ENCODE assay signal across 29 cellular contexts in the genomic region with DNA sequence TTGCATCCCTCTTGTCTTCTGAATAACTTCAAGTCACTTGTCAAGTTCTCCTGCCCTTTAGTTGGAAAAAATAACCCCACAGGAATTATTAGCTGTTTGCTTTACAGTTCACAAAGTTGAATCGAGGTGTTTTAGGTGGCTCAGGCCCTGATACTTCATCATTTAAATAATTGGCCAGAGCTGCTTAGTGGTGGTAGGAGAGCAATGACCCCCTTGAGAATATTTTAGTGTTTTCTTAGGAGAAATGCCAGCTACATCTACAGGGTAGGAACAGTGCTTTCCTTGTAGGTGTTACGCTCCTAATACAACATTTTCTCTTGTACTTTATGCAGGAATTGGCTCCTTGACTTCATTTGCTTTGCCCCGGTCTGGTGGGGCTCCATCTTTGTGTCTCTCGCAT.
A peak's percentile ranks its signal among the peaks of the same experiment; 100 is the strongest.
DNase-seq lines count a peak whose midpoint lies in the region; ATAC-seq and TF ChIP-seq lines count a peak whose summit lies in the region.
"Had no signal": no experiment of that assay in that cellular context is flagged by ENCODE, and none has a peak within 500 bp of the region (broad histone marks: within the 10 kb centered on the region; RNA-seq: fewer than 3 reads in every experiment).

No MANE protein-coding gene starts in this region.

- no peaks in the 10 kb centered on the region for H3K27me3 Mint-ChIP-seq in brain
- H3K27me3 Mint-ChIP-seq: progenitor cell of endocrine pancreas had no signal

- peaks cover 0 to 12% (median 5%) of the 10 kb centered on the region in 5 experiments for H3K9me3 Mint-ChIP-seq in brain
- peaks cover 3% of the 10 kb centered on the region for H3K9me3 Mint-ChIP-seq in stimulated activated effector memory CD8-positive, alpha-beta T cell treated with anti-CD3 and anti-CD28 coated beads, Interleukin-12 subunit alpha, Interleukin-12 subunit beta, amount 100 ng/mL, for 72 hours
- H3K9me3 Mint-ChIP-seq: immature natural killer cell had no signal

- peaks cover 76% of the 10 kb centered on the region for H3K36me3 Mint-ChIP-seq in brain
- no peaks in the 10 kb centered on the region for H3K36me3 Mint-ChIP-seq in stimulated activated effector memory CD8-positive, alpha-beta T cell treated with anti-CD3 and anti-CD28 coated beads, Interleukin-12 subunit alpha, Interleukin-12 subunit beta, amount 100 ng/mL, for 72 hours

- peak overlapping the region; percentile 29; the same call in 1 of the 2 replicates for H3K9ac ChIP-seq in HUES48 (ENCODE audit: low read depth, low read length)
- H3K9ac ChIP-seq in iPS-20b (ENCODE audit: low read depth, low read length): peak overlapping the region; percentile 71
- H3K9ac ChIP-seq in subcutaneous abdominal adipose tissue (ENCODE audit: low read length in 5 of 5): no peak overlapping the region
- H3K9ac ChIP-seq: SK-N-SH had no signal

- H3K27ac ChIP-seq in HUES48 (ENCODE audit: low read depth, low read length) (peak overlapping the region; percentile 95), iPS-20b (ENCODE audit: low read length) (peak overlapping the region; percentile 77), subcutaneous abdominal adipose tissue (ENCODE audit: low read depth, low read length) (peak overlapping the region; percentile 34)
- H3K27ac ChIP-seq: colonic mucosa, neutrophil, transverse colon had no signal

- H3K27ac Mint-ChIP-seq in brain: peak overlapping the region in 4 of 5 experiments; percentile 39 to 90 (median 86)
- no peak overlapping the region for H3K27ac Mint-ChIP-seq in stimulated activated effector memory CD8-positive, alpha-beta T cell treated with anti-CD3 and anti-CD28 coated beads, Interleukin-12 subunit alpha, Interleukin-12 subunit beta, amount 100 ng/mL, for 72 hours
- H3K27ac Mint-ChIP-seq: effector memory CD8-positive, alpha-beta T cell; immature natural killer cell; progenitor cell of endocrine pancreas had no signal

- DNase-seq in superior temporal gyrus (ENCODE audit: extremely low spot score) (no peak), NCI-H345 (lab: John Stamatoyannopoulos, UW) (no peak)
- no peak for DNase-seq in stimulated activated effector memory CD8-positive, alpha-beta T cell treated with anti-CD3 and anti-CD28 coated beads, Interleukin-12 subunit alpha, Interleukin-12 subunit beta, amount 100 ng/mL, for 72 hours (ENCODE audit: low spot score in 2 of 2)
- no peak for DNase-seq in activated CD8-positive, alpha-beta memory T cell treated with anti-CD3 and anti-CD28 coated beads, Interleukin-2, amount 50 U/mL, for 4 hours
- DNase-seq: ACHN; activated CD8-positive, alpha-beta memory T cell treated with anti-CD3 and anti-CD28 coated beads for 24 hours; activated gamma-delta T cell treated with Interleukin-2 at 50 U/mL for 16 hours; activated T-cell treated with anti-CD3 and anti-CD28 coated beads, Interleukin-2, amount 50 U/mL, for 1 hour; colonic mucosa; effector memory CD8-positive, alpha-beta T cell; foreskin fibroblast; heart left ventricle; immature natural killer cell; left colon; mesenchymal stem cell; NCI-H1417; NCI-H2107; NCI-H446; OCI-M1; SK-N-SH; transverse colon had no signal

- no peak for TF ChIP-seq CTCF in brain (conservative IDR thresholded peaks at IDR 0.05)

- ATAC-seq in stimulated activated effector memory CD8-positive, alpha-beta T cell treated with anti-CD3 and anti-CD28 coated beads, Interleukin-12 subunit alpha, Interleukin-12 subunit beta, amount 100 ng/mL, for 72 hours: no peak
- ATAC-seq: effector memory CD8-positive, alpha-beta T cell; heart left ventricle; K562; left colon had no signal

- H3K4me1 ChIP-seq in HUES48 (ENCODE audit: control insufficient read depth, insufficient read depth, low read length): peaks cover 39% of the 10 kb centered on the region
- H3K4me1 ChIP-seq in iPS-20b (ENCODE audit: insufficient read depth, low read length): peaks cover 45% of the 10 kb centered on the region
- H3K4me1 ChIP-seq in subcutaneous abdominal adipose tissue (ENCODE audit: control insufficient read depth in 5 of 5, insufficient read depth in 5 of 5, low read length in 5 of 5): peaks cover 2 to 61% (median 39%) of the 10 kb centered on the region in 5 donors
- H3K4me1 ChIP-seq: colonic mucosa had no signal

- no peak overlapping the region for H3K4me3 ChIP-seq in HUES48 (ENCODE audit: low read depth, low read length)
- H3K4me3 ChIP-seq in iPS-20b (ENCODE audit: low read length): peak overlapping the region; percentile 3; the same call in 1 of the 2 replicates
- H3K4me3 ChIP-seq in subcutaneous abdominal adipose tissue (ENCODE audit: low read depth in 1 of 5, low read length in 5 of 5): no peak overlapping the region
- H3K4me3 ChIP-seq: colonic mucosa, heart left ventricle, K562, transverse colon had no signal

- H3K4me1 Mint-ChIP-seq in brain: peaks cover 30% of the 10 kb centered on the region
- peaks cover 13% of the 10 kb centered on the region for H3K4me1 Mint-ChIP-seq in stimulated activated effector memory CD8-positive, alpha-beta T cell treated with anti-CD3 and anti-CD28 coated beads, Interleukin-12 subunit alpha, Interleukin-12 subunit beta, amount 100 ng/mL, for 72 hours

- no peaks in the 10 kb centered on the region for H3K27me3 ChIP-seq in HUES48 (ENCODE audit: control insufficient read depth, insufficient read depth, low read length)
- H3K27me3 ChIP-seq in iPS-20b (ENCODE audit: insufficient read depth, low read length): no peaks in the 10 kb centered on the region
- H3K27me3 ChIP-seq in subcutaneous abdominal adipose tissue (ENCODE audit: control insufficient read depth in 5 of 5, insufficient read depth in 4 of 5, low read length in 5 of 5): no peaks in the 10 kb centered on the region
- H3K27me3 ChIP-seq: colonic mucosa, heart left ventricle, transverse colon had no signal

- peaks cover 32% of the 10 kb centered on the region for H3K36me3 ChIP-seq in HUES48 (ENCODE audit: control insufficient read depth, insufficient read depth, low read length)
- peaks cover 37% of the 10 kb centered on the region for H3K36me3 ChIP-seq in iPS-20b (ENCODE audit: insufficient read depth, low read depth, low read length)
- H3K36me3 ChIP-seq in subcutaneous abdominal adipose tissue (ENCODE audit: control insufficient read depth in 5 of 5, insufficient read depth in 5 of 5, low read length in 5 of 5): no peaks in the 10 kb centered on the region
- H3K36me3 ChIP-seq: colonic mucosa, neutrophil, transverse colon had no signal

- H3K9me3 ChIP-seq in HUES48 (ENCODE audit: control insufficient read depth, insufficient read depth, low read length) (no peaks in the 10 kb centered on the region), iPS-20b (ENCODE audit: insufficient read depth, low read depth, low read length) (no peaks in the 10 kb centered on the region), subcutaneous abdominal adipose tissue (ENCODE audit: control insufficient read depth in 5 of 5, low read length in 5 of 5) (peaks cover 0 to 2% (median 0%) of the 10 kb centered on the region in 5 donors)
- H3K9me3 ChIP-seq: colonic mucosa, neutrophil had no signal

- no peak overlapping the region for H3K4me3 Mint-ChIP-seq in brain
- H3K4me3 Mint-ChIP-seq in stimulated activated effector memory CD8-positive, alpha-beta T cell treated with anti-CD3 and anti-CD28 coated beads, Interleukin-12 subunit alpha, Interleukin-12 subunit beta, amount 100 ng/mL, for 72 hours: no peak overlapping the region
- H3K4me3 Mint-ChIP-seq: activated naive CD8-positive, alpha-beta T cell treated with anti-CD3 and anti-CD28 coated beads, Interleukin-2, amount 50 U/mL, for 24 hours; effector memory CD8-positive, alpha-beta T cell; immature natural killer cell had no signal

Comparison
In these comparisons a context has a peak if more than half of its experiments do, and no peak if none do; other contexts are left out.
1. H3K27ac ChIP-seq: peak in every context shown above with its lines; median percentile 95 in HUES48; 77 in iPS-20b; 34 in subcutaneous abdominal adipose tissue.
2. H3K9ac ChIP-seq: peak in HUES48 (single experiment) and iPS-20b (single experiment); none in subcutaneous abdominal adipose tissue (0 of 5).